In the genomic region with DNA sequence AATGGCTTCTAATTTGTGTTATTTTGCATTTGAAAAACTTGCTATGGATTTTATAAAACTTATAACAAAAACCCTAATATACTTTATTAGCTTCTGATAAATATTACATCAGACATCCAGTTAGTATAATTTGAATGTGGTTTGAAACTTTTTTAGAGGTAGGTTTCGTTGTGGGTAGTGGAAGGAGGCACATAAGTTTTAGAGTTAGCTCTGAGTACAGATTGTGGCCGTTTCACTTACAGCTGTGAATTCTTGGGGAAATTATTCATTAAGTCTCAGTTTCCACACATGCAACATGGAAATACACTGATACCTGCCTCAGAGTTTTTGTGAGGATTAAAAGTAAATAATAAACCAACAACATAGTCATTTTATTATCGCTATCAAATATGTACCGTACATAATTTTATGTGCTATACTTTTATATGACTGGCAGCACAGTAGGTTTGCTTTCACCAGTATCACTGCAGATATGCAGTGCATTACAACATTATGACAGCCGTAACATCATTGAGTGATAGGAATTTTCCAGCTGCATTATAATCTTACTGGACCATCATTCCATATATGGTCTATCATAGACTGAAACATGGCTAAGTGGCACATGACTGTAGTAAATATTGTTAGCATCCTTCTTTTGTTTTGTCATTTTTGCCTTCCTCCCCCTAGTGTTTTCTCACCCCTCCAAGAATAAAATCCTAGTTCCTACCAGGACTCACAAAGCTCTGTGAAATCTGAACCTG, we compare ENCODE assay signal across 10 cellular contexts.
A peak's percentile ranks its signal among the peaks of the same experiment; 100 is the strongest.
DNase-seq lines count a peak whose midpoint lies in the region; ATAC-seq and TF ChIP-seq lines count a peak whose summit lies in the region.
"Had no signal": no experiment of that assay in that cellular context is flagged by ENCODE, and none has a peak within 500 bp of the region (broad histone marks: within the 10 kb centered on the region; RNA-seq: fewer than 3 reads in every experiment).

No MANE protein-coding gene starts in this region.

- TF ChIP-seq CTCF in KMS-11 (conservative IDR thresholded peaks at IDR 0.05; ENCODE audit: low read depth, low read length) (no peak), spleen (IDR thresholded peaks at IDR 0.05 in 8 of 11, conservative IDR thresholded peaks at IDR 0.05 in 3 of 11) (no peak)

- H3K4me3 ChIP-seq in KMS-11 (IDR thresholded peaks at IDR 0.05; ENCODE audit: insufficient read depth, low read depth, low read length): no peak overlapping the region
- peak overlapping the region in 5 of 8 donors; percentile 17 to 45 (median 22) for H3K4me3 ChIP-seq in spleen

- peak overlapping the region; percentile 96 for H3K4me2 ChIP-seq in KMS-11

- no peak overlapping the region for H3K9ac ChIP-seq in KMS-11

- TF ChIP-seq POLR2A in spleen (IDR thresholded peaks at IDR 0.05): no peak

- H3K36me3 Mint-ChIP-seq in activated CD4-positive, alpha-beta T cell treated with anti-CD3 and anti-CD28 coated beads, Interleukin-2, amount 10 ng/mL, durations not matched to agents 24 days and 14 days (ENCODE audit: low read depth): peaks cover 15% of the 10 kb centered on the region

- H3K9me3 ChIP-seq in spleen: no peaks in the 10 kb centered on the region
- H3K9me3 ChIP-seq: psoas muscle had no signal

- intact Hi-C loops in activated CD4-positive, alpha-beta T cell treated with anti-CD3 and anti-CD28 coated beads, Interleukin-2, amount 10 ng/mL, durations not matched to agents 24 days and 14 days (cut with micrococcal nuclease): loop anchor here (1.0 kb wide), 1 partner anchor 13 kb away; no protein-coding TSS in a partner anchor
- intact Hi-C loops in spleen (cut with DNase I; ENCODE audit: low total_unique reads): no loop called here

- 58 to 75% (median 66%) methylated on average over 5 of the region's 5 CpGs for WGBS in spleen, 5 donors

- H4K20me1 ChIP-seq in KMS-11 (ENCODE audit: insufficient read depth): 0 out of 2 replicates have a peak, but pooled peaks cover 5% of the 10 kb centered on the region

- no peaks in the 10 kb centered on the region for H3K79me2 ChIP-seq in KMS-11 (ENCODE audit: insufficient read depth, low read depth)

- H3K4me3 Mint-ChIP-seq in activated CD4-positive, alpha-beta T cell treated with anti-CD3 and anti-CD28 coated beads, Interleukin-2, amount 10 ng/mL, durations not matched to agents 24 days and 14 days: no peak overlapping the region
- H3K4me3 Mint-ChIP-seq: endodermal cell had no signal

- H3K4me1 Mint-ChIP-seq in activated CD4-positive, alpha-beta T cell treated with anti-CD3 and anti-CD28 coated beads, Interleukin-2, amount 10 ng/mL, durations not matched to agents 24 days and 14 days: peaks cover 41% of the 10 kb centered on the region

- peak; percentile 75 for ATAC-seq in HG02678 (IDR thresholded peaks at IDR 0.05; ENCODE audit: unreplicated experiment)
- ATAC-seq: psoas muscle had no signal

- H3K9me3 Mint-ChIP-seq in activated CD4-positive, alpha-beta T cell treated with anti-CD3 and anti-CD28 coated beads, Interleukin-2, amount 10 ng/mL, durations not matched to agents 24 days and 14 days: no peaks in the 10 kb centered on the region

- DNase-seq in activated CD4-positive, alpha-beta T cell treated with anti-CD3 and anti-CD28 coated beads, Interleukin-2, amount 10 ng/mL, durations not matched to agents 24 days and 14 days: no peak
- no peak for DNase-seq in activated CD4-positive, alpha-beta T cell treated with anti-CD3 and anti-CD28 coated beads for 4 hours
- DNase-seq in spleen (no peak), OCI-M2 (lab: John Stamatoyannopoulos, UW; ENCODE audit: unreplicated experiment) (no peak), GF-D8 (lab: John Stamatoyannopoulos, UW) (no peak)
- no peak for DNase-seq in activated CD4-positive, CD25-positive, alpha-beta regulatory T cell (lab: John Stamatoyannopoulos, UW)
- DNase-seq: endodermal cell, psoas muscle had no signal

- H3K36me3 ChIP-seq in KMS-11 (ENCODE audit: insufficient read depth) (no peaks in the 10 kb centered on the region), spleen (peaks cover 0 to 44% (median 0%) of the 10 kb centered on the region in 6 donors)

- no peaks in the 10 kb centered on the region for H3K27me3 Mint-ChIP-seq in activated CD4-positive, alpha-beta T cell treated with anti-CD3 and anti-CD28 coated beads, Interleukin-2, amount 10 ng/mL, durations not matched to agents 24 days and 14 days

- H3K27ac ChIP-seq in KMS-11 (peak overlapping the region; percentile 29; the same call in 1 of the 2 replicates), spleen (peak overlapping the region in 7 of 8 donors; percentile 24 to 84 (median 61))
- H3K27ac ChIP-seq: psoas muscle had no signal

- H3K27me3 ChIP-seq in KMS-11 (ENCODE audit: insufficient read depth, low read depth): no peaks in the 10 kb centered on the region
- H3K27me3 ChIP-seq in spleen (replicated peaks in 1 of 7): no peaks in the 10 kb centered on the region

- H3K4me1 ChIP-seq in KMS-11 (ENCODE audit: low read depth, poor library complexity, severe bottlenecking): peaks cover 37% of the 10 kb centered on the region
- H3K4me1 ChIP-seq in spleen: peaks cover 0 to 87% (median 35%) of the 10 kb centered on the region in 6 donors
- H3K4me1 ChIP-seq: psoas muscle had no signal

- no peak overlapping the region for H2AFZ ChIP-seq in KMS-11 (ENCODE audit: low read depth)

- peak overlapping the region; percentile 2 for H3K27ac Mint-ChIP-seq in activated CD4-positive, alpha-beta T cell treated with anti-CD3 and anti-CD28 coated beads, Interleukin-2, amount 10 ng/mL, durations not matched to agents 24 days and 14 days
